In the genomic region with DNA sequence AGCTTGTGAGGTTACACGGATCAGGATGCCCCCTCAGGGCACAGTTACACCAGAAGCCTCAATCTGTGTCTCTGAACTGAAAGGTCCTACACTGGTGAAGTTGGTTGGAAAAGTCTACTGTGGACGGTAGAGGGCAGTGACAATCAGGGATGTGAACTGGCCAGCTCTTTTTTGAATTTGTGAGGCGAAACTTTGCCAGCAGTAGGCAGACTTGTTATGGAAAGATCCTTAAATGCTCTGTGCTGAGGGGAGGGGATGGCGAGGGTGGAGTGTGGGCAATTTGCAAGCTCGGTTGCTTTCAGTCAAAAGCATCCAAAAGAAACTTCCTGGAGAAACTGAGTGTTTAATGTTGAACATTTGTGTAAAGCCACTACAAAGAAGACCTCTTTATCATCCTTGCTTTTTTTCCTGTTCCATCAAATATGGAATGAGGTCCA, we compare ENCODE assay signal across 9 cellular contexts.
A peak's percentile ranks its signal among the peaks of the same experiment; 100 is the strongest.
DNase-seq lines count a peak whose midpoint lies in the region; ATAC-seq, FAIRE-seq and TF ChIP-seq lines count a peak whose summit lies in the region.
"Had no signal": no experiment of that assay in that cellular context is flagged by ENCODE, and none has a peak within 500 bp of the region (broad histone marks: within the 10 kb centered on the region; RNA-seq: fewer than 3 reads in every experiment).

No MANE protein-coding gene starts in this region.

- H2AFZ ChIP-seq in SK-N-SH (ENCODE audit: low read depth) (no peak overlapping the region), endothelial cell of umbilical vein (ENCODE audit: low read depth, low read length) (no peak overlapping the region)

- no peak for TF ChIP-seq EP300 in SK-N-SH (IDR thresholded peaks at IDR 0.05; ENCODE audit: borderline replicate concordance in 1 of 2, low read depth in 1 of 2, low read length in 1 of 2)

- H3K4me1 ChIP-seq in SK-N-SH (ENCODE audit: control insufficient read depth in 1 of 2, insufficient read depth in 2 of 2, low read depth in 1 of 2, low read length in 1 of 2) (peaks cover 0 to 4% of the 10 kb centered on the region in 2 experiments; a peak in 1 of 4 replicates), endothelial cell of umbilical vein (ENCODE audit: control insufficient read depth, extremely low read depth, insufficient read depth, low read length) (peaks cover 3% of the 10 kb centered on the region), vagina (no peaks in the 10 kb centered on the region)

- H3K27me3 ChIP-seq in SK-N-SH (ENCODE audit: insufficient read depth) (no peaks in the 10 kb centered on the region), endothelial cell of umbilical vein (ENCODE audit: control insufficient read depth in 2 of 2, insufficient read depth in 2 of 2, low read length in 2 of 2) (peaks cover 0 to 4% of the 10 kb centered on the region in 2 experiments), vagina (no peaks in the 10 kb centered on the region)

- CTCF ChIA-PET in SK-N-SH (lab: Yijun Ruan, JAX) = interaction anchor here (0.6 to 7.5 kb wide), 91 partner anchors 9 to 1497 kb away, joined by 3 to 253 read pairs (median 4); partner anchors contain the start of genes ABHD17C and CEMIP
- CTCF ChIA-PET in endothelial cell of umbilical vein (lab: Charles Lee) = interaction anchor here (0.6 to 8.5 kb wide), 72 partner anchors 8 to 698 kb away, joined by 3 to 828 read pairs (median 4); partner anchors contain the start of genes ABHD17C and CEMIP

- no TSS peak for BruUV-seq in endothelial cell of umbilical vein (replicated peaks; lab: Mats Ljungman, UMichigan)

- H3K4me2 ChIP-seq in SK-N-SH = no peak overlapping the region
- H3K4me2 ChIP-seq in endothelial cell of umbilical vein (ENCODE audit: insufficient read depth, low read length) = no peak overlapping the region

- H3K79me2 ChIP-seq in SK-N-SH (ENCODE audit: insufficient read depth) = no peaks in the 10 kb centered on the region
- H3K79me2 ChIP-seq in endothelial cell of umbilical vein (ENCODE audit: control insufficient read depth, insufficient read depth, low read length) = no peaks in the 10 kb centered on the region

- ATAC-seq in GM21825 (IDR thresholded peaks at IDR 0.05; ENCODE audit: unreplicated experiment) = no peak

- peak; percentile 97 for FAIRE-seq in endothelial cell of umbilical vein (lab: Jason Lieb, UNC)

- H3K9me1 ChIP-seq in endothelial cell of umbilical vein (replicated peaks; ENCODE audit: control insufficient read depth, extremely low read depth, insufficient read depth, low read length) = no peaks in the 10 kb centered on the region

- H3K4me3 ChIP-seq in SK-N-SH (ENCODE audit: low read depth in 2 of 2, low read length in 1 of 2) (no peak overlapping the region; a peak in 1 of 4 replicates), endothelial cell of umbilical vein (replicated peaks in 1 of 3; ENCODE audit: insufficient read depth in 1 of 3, low read depth in 1 of 3, low read length in 3 of 3) (no peak overlapping the region), vagina (no peak overlapping the region)

- H3K36me3 ChIP-seq in SK-N-SH (replicated peaks in 1 of 2; ENCODE audit: control insufficient read depth in 1 of 2, insufficient read depth in 2 of 2, low read length in 1 of 2) (peaks cover 0 to 16% of the 10 kb centered on the region in 2 experiments), endothelial cell of umbilical vein (ENCODE audit: control insufficient read depth in 2 of 2, extremely low read depth in 1 of 2, insufficient read depth in 2 of 2, low read length in 2 of 2) (no peaks in the 10 kb centered on the region), vagina (no peaks in the 10 kb centered on the region)

- TF ChIP-seq POLR2A in endothelial cell of umbilical vein (IDR thresholded peaks at IDR 0.05; ENCODE audit: low read depth, low read length) = no peak
- TF ChIP-seq POLR2A in vagina (IDR thresholded peaks at IDR 0.05) = no peak

- dilution Hi-C loops in endothelial cell of umbilical vein (cut with MboI; ENCODE audit: extremely low pct_ligation_motif_present, low sequenced_read_pairs) = loop anchor here (25.0 kb wide), 1 partner anchor 145 kb away; no protein-coding TSS in a partner anchor

- intact Hi-C loops in endothelial cell of umbilical vein (cut with micrococcal nuclease) (loop anchor here (1.0 to 2.0 kb wide), 7 partner anchors 54 to 699 kb away; no protein-coding TSS in a partner anchor), vagina (cut with DNase I) (loop anchor here (2.0 to 10.0 kb wide), 4 partner anchors 35 to 403 kb away; partner anchors contain the start of gene CEMIP)

- H3F3A ChIP-seq in SK-N-SH (replicated peaks; ENCODE audit: insufficient read depth) = no peaks in the 10 kb centered on the region

- H3K9me3 ChIP-seq in SK-N-SH = no peaks in the 10 kb centered on the region
- no peaks in the 10 kb centered on the region for H3K9me3 ChIP-seq in endothelial cell of umbilical vein (replicated peaks; ENCODE audit: control insufficient read depth, insufficient read depth, low read length)
- H3K9me3 ChIP-seq in vagina = no peaks in the 10 kb centered on the region

- 0 out of 4 replicates have a peak overlapping the region, but pooled peaks of 1 of the 2 experiments have one; percentile 7 for H3K27ac ChIP-seq in SK-N-SH (ENCODE audit: low read depth in 2 of 2, low read length in 1 of 2)
- no peak overlapping the region for H3K27ac ChIP-seq in endothelial cell of umbilical vein (ENCODE audit: insufficient read depth, low read depth, low read length)
- H3K27ac ChIP-seq in vagina = no peak overlapping the region

- peak; percentile 87 for TF ChIP-seq CTCF in SK-N-SH (IDR thresholded peaks at IDR 0.05)
- TF ChIP-seq CTCF in endothelial cell of umbilical vein (IDR thresholded peaks at IDR 0.05; ENCODE audit: extremely low read depth in 1 of 2, insufficient read depth in 1 of 2, low read depth in 1 of 2, low read length in 2 of 2) = peak; percentile 77 to 78
- peak; percentile 27 to 77 (median 61) for TF ChIP-seq CTCF in vagina (IDR thresholded peaks at IDR 0.05)

- POLR2A ChIA-PET in SK-N-SH (lab: Yijun Ruan, JAX) (interaction anchor here (0.8 kb wide), 1 partner anchor 209 kb away, joined by 3 read pairs; no protein-coding TSS in a partner anchor), endothelial cell of umbilical vein (lab: Charles Lee) (interaction anchor here (1.1 to 1.2 kb wide), 2 partner anchors 128 to 209 kb away, joined by 3 to 8 read pairs; no protein-coding TSS in a partner anchor)

- H4K20me1 ChIP-seq in SK-N-SH (ENCODE audit: insufficient read depth) (no peaks in the 10 kb centered on the region), endothelial cell of umbilical vein (replicated peaks; ENCODE audit: control insufficient read depth, extremely low read depth, insufficient read depth, low read length) (no peaks in the 10 kb centered on the region)

- H3K9ac ChIP-seq in SK-N-SH (no peak overlapping the region), endothelial cell of umbilical vein (replicated peaks; ENCODE audit: extremely low read depth, insufficient read depth, low read length) (no peak overlapping the region)

- WGBS in SK-N-SH (ENCODE audit: low lambda C conversion rate) = 9% methylated on average over 5 of the region's 5 CpGs

- peak; percentile 97 for TF ChIP-seq RAD21 in SK-N-SH (IDR thresholded peaks at IDR 0.05; ENCODE audit: low read length)

- H3K9me2 ChIP-seq in SK-N-SH = no peaks in the 10 kb centered on the region

- DNase-seq in NCI-H345 (lab: John Stamatoyannopoulos, UW) = peak; percentile 10
- no peak for DNase-seq in NCI-H345 treated with DMSO at 0.1 percent for 48 hours (lab: John Stamatoyannopoulos, UW; ENCODE audit: unreplicated experiment)
- peak; percentile 84 for DNase-seq in LHCN-M2 (ENCODE audit: low read depth)
- DNase-seq in SK-N-SH = peak; percentile 80
- DNase-seq in endothelial cell of umbilical vein (ENCODE audit: low read depth, low spot score) = peak; percentile 88
- DNase-seq in lung microvascular endothelial cell (ENCODE audit: low read depth in 2 of 2) = peak; percentile 85 to 93
- DNase-seq in vagina (ENCODE audit: extremely low spot score in 2 of 2) = no peak
- DNase-seq: activated naive CD8-positive, alpha-beta T cell treated with anti-CD3 and anti-CD28 coated beads, Interleukin-2, amount 10 ng/mL, durations not matched to agents 7 days and 5 days had no signal

TF ChIP-seq in SK-N-SH, 30 proteins besides CTCF, POLR2A, EP300 and RAD21 (continues in another document):
- TF ChIP-seq FOXJ3 (CRISPR knock-in tag; IDR thresholded peaks at IDR 0.05) (no peak), ELF1 (IDR thresholded peaks at IDR 0.05) (no peak), SMC3 (IDR thresholded peaks at IDR 0.05; ENCODE audit: low read depth, low read length) (peak; percentile 98), FOXM1 (IDR thresholded peaks at IDR 0.05; ENCODE audit: low read depth) (no peak), TAF1 (IDR thresholded peaks at IDR 0.05; ENCODE audit: borderline replicate concordance, low read depth, low read length) (no peak)
- TF ChIP-seq, protein P1, sequence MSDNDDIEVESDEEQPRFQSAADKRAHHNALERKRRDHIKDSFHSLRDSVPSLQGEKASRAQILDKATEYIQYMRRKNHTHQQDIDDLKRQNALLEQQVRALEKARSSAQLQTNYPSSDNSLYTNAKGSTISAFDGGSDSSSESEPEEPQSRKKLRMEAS (IDR thresholded peaks at IDR 0.05; ENCODE audit: low read depth) = 0 out of 2 replicates have a peak, but pooled peaks have one; percentile 24

TF ChIP-seq in endothelial cell of umbilical vein, 7 proteins besides CTCF, POLR2A, EP300 and RAD21:
- no peak for TF ChIP-seq MYC (IDR thresholded peaks at IDR 0.05; ENCODE audit: low read depth, low read length)
- no peak for TF ChIP-seq GATA2 (IDR thresholded peaks at IDR 0.05; ENCODE audit: insufficient read depth, insufficient read length, low read depth, low read length)
- TF ChIP-seq, protein P1 (IDR thresholded peaks at IDR 0.05; ENCODE audit: insufficient read depth, insufficient read length) = no peak
- no peak for TF ChIP-seq POLR2AphosphoS5 (IDR thresholded peaks at IDR 0.05; ENCODE audit: insufficient read depth, low read depth, low read length)
- TF ChIP-seq JUN (IDR thresholded peaks at IDR 0.05; ENCODE audit: borderline replicate concordance, insufficient read depth, insufficient read length, low read depth) = no peak
- TF ChIP-seq EZH2 (IDR thresholded peaks at IDR 0.05; ENCODE audit: borderline replicate concordance, low read depth, low read length, severe bottlenecking) = no peak
- no peak for TF ChIP-seq FOS (IDR thresholded peaks at IDR 0.05; ENCODE audit: borderline replicate concordance, insufficient read depth, low read length)

Comparison
In these comparisons a context has a peak if more than half of its experiments do, and no peak if none do; other contexts are left out.
1. DNase-seq: peak in NCI-H345 (single experiment), LHCN-M2 (single experiment), SK-N-SH (single experiment), endothelial cell of umbilical vein (single experiment) and lung microvascular endothelial cell (2 of 2); none in NCI-H345 treated with DMSO at 0.1 percent for 48 hours (single experiment) and vagina (0 of 2).
2. Peak in every context shown above with its lines, with median percentiles within 50 percentile points of each other: CTCF ChIP-seq.